In genomic region chr10:4654496-4654895, GRCh38 we compare ENCODE assay signal across 26 cellular contexts.
"Had no signal": no experiment of that assay in that cellular context is flagged by ENCODE, and none has a peak within 500 bp of the region (broad histone marks: within the 10 kb centered on the region; RNA-seq: fewer than 3 reads in every experiment).

No MANE protein-coding gene starts in this region.

- H3K27me3 Mint-ChIP-seq: activated CD4-positive, alpha-beta T cell treated with anti-CD3 and anti-CD28 coated beads for 36 hours; activated naive CD8-positive, alpha-beta T cell; activated T-helper 17 cell treated with anti-CD3 and anti-CD28 coated beads, Interleukin-2, amount 50 U/mL, for 72 hours; brain had no signal

- H3K27ac Mint-ChIP-seq: activated CD4-positive, alpha-beta memory T cell treated with anti-CD3 and anti-CD28 coated beads, Interleukin-2, amount 10 ng/mL, durations not matched to agents 7 days and 5 days; activated CD4-positive, alpha-beta T cell treated with anti-CD3 and anti-CD28 coated beads for 36 hours; activated naive CD4-positive, alpha-beta T cell treated with anti-CD3 and anti-CD28 coated beads for 36 hours; activated naive CD8-positive, alpha-beta T cell; activated T-helper 17 cell treated with anti-CD3 and anti-CD28 coated beads, Interleukin-2, amount 50 U/mL, for 72 hours; brain had no signal

- H3K36me3 ChIP-seq: cardiac muscle cell had no signal

- H3K27ac ChIP-seq: cardiac muscle cell, VCaP had no signal

- H3K4me3 ChIP-seq: cardiac muscle cell had no signal

- H3K27me3 ChIP-seq: cardiac muscle cell had no signal

- H3K36me3 Mint-ChIP-seq: activated naive CD8-positive, alpha-beta T cell; brain had no signal

- H3K9me3 Mint-ChIP-seq: activated CD4-positive, alpha-beta memory T cell treated with anti-CD3 and anti-CD28 coated beads, Interleukin-2, amount 10 ng/mL, durations not matched to agents 7 days and 5 days; activated naive CD4-positive, alpha-beta T cell treated with anti-CD3 and anti-CD28 coated beads for 36 hours; activated T-helper 17 cell treated with anti-CD3 and anti-CD28 coated beads, Interleukin-2, amount 50 U/mL, for 72 hours had no signal

- H3K4me3 Mint-ChIP-seq: activated CD4-positive, alpha-beta memory T cell treated with anti-CD3 and anti-CD28 coated beads, Interleukin-2, amount 10 ng/mL, durations not matched to agents 7 days and 5 days; activated CD4-positive, alpha-beta T cell treated with anti-CD3 and anti-CD28 coated beads for 36 hours; activated naive CD4-positive, alpha-beta T cell treated with anti-CD3 and anti-CD28 coated beads for 36 hours; activated naive CD8-positive, alpha-beta T cell; activated T-helper 17 cell treated with anti-CD3 and anti-CD28 coated beads, Interleukin-2, amount 50 U/mL, for 72 hours; brain had no signal

- FAIRE-seq: astrocyte had no signal

- ATAC-seq: activated CD4-positive, alpha-beta T cell treated with anti-CD3 and anti-CD28 coated beads for 36 hours; activated T-helper 17 cell treated with anti-CD3 and anti-CD28 coated beads, Interleukin-2, amount 50 U/mL, for 72 hours had no signal

- DNase-seq: activated CD4-positive, alpha-beta memory T cell treated with anti-CD3 and anti-CD28 coated beads, Interleukin-2, amount 10 ng/mL, durations not matched to agents 7 days and 5 days; activated CD4-positive, alpha-beta T cell treated with anti-CD3 and anti-CD28 coated beads for 36 hours; activated CD4-positive, alpha-beta T cell treated with anti-CD3 and anti-CD28 coated beads, Interleukin-2, amount 50 U/mL, for 1 hour; activated gamma-delta T cell; activated naive CD4-positive, alpha-beta T cell treated with anti-CD3 and anti-CD28 coated beads for 36 hours; activated T-cell treated with anti-CD3 and anti-CD28 coated beads for 4 hours; activated T-cell treated with anti-CD3 and anti-CD28 coated beads, Interleukin-2, amount 50 U/mL, for 48 hours; amygdala; Karpas-422; NCI-H1092; NCI-H1417; NCI-H1930; NCI-H2107; NCI-H2171 treated with DMSO at 0.1 percent for 48 hours; NCI-H226; NCI-H526 treated with DMSO at 0.1 percent for 48 hours; NK-92 treated with Interleukin-12 subunit alpha and Interleukin-12 subunit beta, amount 100 ng/mL, for 24 hours; SIG-M5; T-helper 2 cell; T1000 had no signal
